In the genomic region with DNA sequence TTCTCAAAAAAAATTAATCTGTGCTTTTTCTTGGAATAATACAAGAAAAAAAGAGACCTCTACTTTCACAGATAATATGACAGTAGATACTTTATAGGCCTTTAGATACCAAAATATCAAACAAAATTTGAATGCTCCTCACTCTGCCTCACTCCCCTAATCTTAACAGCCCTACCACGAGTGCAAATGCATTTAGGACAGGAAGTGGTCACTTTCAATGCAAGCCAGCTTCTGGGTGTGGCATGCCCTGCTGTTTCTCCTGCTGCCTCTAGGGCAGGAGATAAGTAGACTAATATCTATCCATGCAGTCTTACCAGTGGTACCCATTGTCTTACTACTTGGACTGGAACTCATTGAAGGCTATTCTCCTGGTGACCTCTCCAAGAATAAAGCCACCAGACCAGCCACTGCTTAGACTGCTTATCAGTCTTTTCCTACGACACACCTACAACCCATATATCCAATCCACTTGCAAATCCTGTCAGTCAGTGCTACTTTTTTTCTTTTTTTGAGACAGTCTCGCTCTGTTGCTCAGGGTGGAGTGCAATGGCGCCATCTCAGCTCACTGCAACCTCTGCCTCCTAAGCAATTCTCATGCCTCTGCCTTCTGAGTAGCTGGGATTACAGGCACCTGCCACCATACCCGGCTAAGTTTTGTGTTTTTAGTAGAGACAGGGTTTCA, we compare ENCODE assay signal across 9 cellular contexts. TPM values are rescaled to one million over a fixed set of nuclear protein-coding genes. Genes with fewer than 3 reads are reported as not detected.
DNase-seq lines count a peak whose midpoint lies in the region; ATAC-seq, FAIRE-seq and TF ChIP-seq lines count a peak whose summit lies in the region.
"Had no signal": no experiment of that assay in that cellular context is flagged by ENCODE, and none has a peak within 500 bp of the region (broad histone marks: within the 10 kb centered on the region; RNA-seq: fewer than 3 reads in every experiment).

No MANE protein-coding gene starts in this region.

- H3K36me3 Mint-ChIP-seq in activated CD4-positive, alpha-beta T cell treated with anti-CD3 and anti-CD28 coated beads, Interleukin-2, amount 10 ng/mL, durations not matched to agents 7 days and 5 days (ENCODE audit: low read depth): no peaks in the 10 kb centered on the region
- no peaks in the 10 kb centered on the region for H3K36me3 Mint-ChIP-seq in T-helper 2 cell treated with Interferon-gamma antibody and Interleukin-4, amounts not matched to agents 5 μg/mL and 100 μg/mL, for 36 hours (ENCODE audit: low read depth)

- no peaks in the 10 kb centered on the region for H3K9me3 ChIP-seq in keratinocyte (ENCODE audit: control insufficient read depth, low read depth, low read length)

- peak; percentile 36 for DNase-seq in activated CD4-positive, alpha-beta T cell treated with anti-CD3 and anti-CD28 coated beads, Interleukin-2, amount 10 ng/mL, durations not matched to agents 7 days and 5 days
- no peak for DNase-seq in activated CD4-positive, alpha-beta T cell treated with anti-CD3 and anti-CD28 coated beads, Interleukin-2, amount 50 U/mL, for 4 hours
- DNase-seq in T-helper 2 cell treated with Interferon-gamma antibody and Interleukin-4, amounts not matched to agents 5 μg/mL and 100 μg/mL, for 36 hours (ENCODE audit: low spot score): peak; percentile 11
- DNase-seq in keratinocyte (ENCODE audit: low read depth, low spot score): no peak
- DNase-seq in coronary artery (ENCODE audit: low spot score): no peak
- no peak for DNase-seq in T-helper 9 cell

- H3K4me3 Mint-ChIP-seq in activated CD4-positive, alpha-beta T cell treated with anti-CD3 and anti-CD28 coated beads, Interleukin-2, amount 10 ng/mL, durations not matched to agents 7 days and 5 days: no peak overlapping the region
- H3K4me3 Mint-ChIP-seq in T-helper 2 cell treated with Interferon-gamma antibody and Interleukin-4, amounts not matched to agents 5 μg/mL and 100 μg/mL, for 36 hours: peak overlapping the region; percentile 10

- H3K27ac ChIP-seq in keratinocyte (ENCODE audit: control insufficient read depth, insufficient read depth, low read length) (no peak overlapping the region), coronary artery (no peak overlapping the region)

- ATAC-seq in GM21423 (IDR thresholded peaks at IDR 0.05; ENCODE audit: unreplicated experiment) (peak; percentile 99), HG03521 (IDR thresholded peaks at IDR 0.05; ENCODE audit: unreplicated experiment) (peak; percentile 98)

- no peak overlapping the region for H3K4me2 ChIP-seq in keratinocyte (ENCODE audit: control insufficient read depth, extremely low read depth, insufficient read depth, low read depth, low read length)

- H3K27me3 Mint-ChIP-seq in activated CD4-positive, alpha-beta T cell treated with anti-CD3 and anti-CD28 coated beads, Interleukin-2, amount 10 ng/mL, durations not matched to agents 7 days and 5 days: peaks cover 11% of the 10 kb centered on the region
- peaks cover 29% of the 10 kb centered on the region for H3K27me3 Mint-ChIP-seq in T-helper 2 cell treated with Interferon-gamma antibody and Interleukin-4, amounts not matched to agents 5 μg/mL and 100 μg/mL, for 36 hours (ENCODE audit: low read depth)

- peak; percentile 57 for FAIRE-seq in keratinocyte (lab: Jason Lieb, UNC)
- FAIRE-seq: colon had no signal

- no peaks in the 10 kb centered on the region for H4K20me1 ChIP-seq in keratinocyte (ENCODE audit: control insufficient read depth, extremely low read depth, insufficient read depth, low read length)

- CTCF ChIA-PET in activated CD4-positive, alpha-beta T cell treated with anti-CD3 and anti-CD28 coated beads, Interleukin-2, amount 10 ng/mL, durations not matched to agents 7 days and 5 days (lab: Charles Lee): interaction anchor here (0.9 kb wide), 1 partner anchor 24 kb away, joined by 3 read pairs; a partner anchor contains a TSS

- peaks cover 10% of the 10 kb centered on the region for H3K4me1 ChIP-seq in keratinocyte (ENCODE audit: control insufficient read depth, extremely low read depth, insufficient read depth, low read length)

- H3K9me1 ChIP-seq in keratinocyte (ENCODE audit: control insufficient read depth, extremely low read depth, insufficient read depth, low read length): no peaks in the 10 kb centered on the region

- dilution Hi-C loops in keratinocyte (cut with MboI; ENCODE audit: extremely low pct_ligation_motif_present, low sequenced_read_pairs): no loop called here

- peak overlapping the region; percentile 47 for H3K27ac Mint-ChIP-seq in activated CD4-positive, alpha-beta T cell treated with anti-CD3 and anti-CD28 coated beads, Interleukin-2, amount 10 ng/mL, durations not matched to agents 7 days and 5 days
- no peak overlapping the region for H3K27ac Mint-ChIP-seq in T-helper 2 cell treated with Interferon-gamma antibody and Interleukin-4, amounts not matched to agents 5 μg/mL and 100 μg/mL, for 36 hours

- TF ChIP-seq CTCF in keratinocyte (optimal IDR thresholded peaks at IDR 0.05 in 1 of 3, IDR thresholded peaks at IDR 0.05 in 1 of 3, conservative IDR thresholded peaks at IDR 0.05 in 1 of 3; ENCODE audit: extremely low read depth in 1 of 3, insufficient read depth in 2 of 3, low read length in 3 of 3) (peak; percentile 51 to 59 (median 54)), coronary artery (IDR thresholded peaks at IDR 0.05) (no peak)

- peaks cover 11% of the 10 kb centered on the region for H3K4me1 Mint-ChIP-seq in activated CD4-positive, alpha-beta T cell treated with anti-CD3 and anti-CD28 coated beads, Interleukin-2, amount 10 ng/mL, durations not matched to agents 7 days and 5 days
- peaks cover 8% of the 10 kb centered on the region for H3K4me1 Mint-ChIP-seq in T-helper 2 cell treated with Interferon-gamma antibody and Interleukin-4, amounts not matched to agents 5 μg/mL and 100 μg/mL, for 36 hours (ENCODE audit: low read depth)

- POLR2A ChIA-PET in activated CD4-positive, alpha-beta T cell treated with anti-CD3 and anti-CD28 coated beads, Interleukin-2, amount 10 ng/mL, durations not matched to agents 7 days and 5 days (lab: Charles Lee): no interaction called here

- no peaks in the 10 kb centered on the region for H3K36me3 ChIP-seq in keratinocyte (ENCODE audit: control insufficient read depth in 2 of 2, extremely low read depth in 1 of 2, insufficient read depth in 2 of 2, low read length in 2 of 2)

- no peak overlapping the region for H3K9ac ChIP-seq in keratinocyte (ENCODE audit: control insufficient read depth, extremely low read depth, insufficient read depth, low read length)

- H3K4me3 ChIP-seq in keratinocyte (ENCODE audit: control insufficient read depth in 2 of 3, extremely low read depth in 1 of 3, insufficient read depth in 2 of 3, low read depth in 1 of 3, low read length in 3 of 3) (no peak overlapping the region), coronary artery (no peak overlapping the region)

- H2AFZ ChIP-seq in keratinocyte (ENCODE audit: control insufficient read depth, low read length): no peak overlapping the region

- no peaks in the 10 kb centered on the region for H3K9me3 Mint-ChIP-seq in activated CD4-positive, alpha-beta T cell treated with anti-CD3 and anti-CD28 coated beads, Interleukin-2, amount 10 ng/mL, durations not matched to agents 7 days and 5 days
- no peaks in the 10 kb centered on the region for H3K9me3 Mint-ChIP-seq in T-helper 2 cell treated with Interferon-gamma antibody and Interleukin-4, amounts not matched to agents 5 μg/mL and 100 μg/mL, for 36 hours

- no peaks in the 10 kb centered on the region for H3K79me2 ChIP-seq in keratinocyte (ENCODE audit: control insufficient read depth, insufficient read depth, low read length)

- no peaks in the 10 kb centered on the region for H3K27me3 ChIP-seq in keratinocyte (ENCODE audit: control insufficient read depth, extremely low read depth, insufficient read depth, low read length)

RNA-seq across cellular contexts. Expression of a gene that starts 23.0 kb away (rescaled TPM):
- total RNA-seq in activated CD4-positive, alpha-beta T cell treated with anti-CD3 and anti-CD28 coated beads, Interleukin-2, amount 10 ng/mL, durations not matched to agents 7 days and 5 days: not detected
- 0.01 to 0.03 TPM in 2 of 3 replicates, not detected in the other for polyA plus RNA-seq in keratinocyte
- not detected for polyA plus RNA-seq in keratinocyte (2011; ENCODE audit: low read depth)
- 0.01 and 0.04 TPM in 2 replicates for polyA plus RNA-seq in keratinocyte (2011; cell fraction: cytosol; rRNA removed)
- polyA plus RNA-seq in keratinocyte (2011; cell fraction: nucleus; rRNA removed): 0.09 TPM in 1 of 2 replicates, not detected in the other
- polyA plus RNA-seq in keratinocyte (2012; ENCODE audit: low replicate concordance): 0.01 TPM in 1 of 2 replicates, not detected in the other
- not detected in 3 replicates for polyA minus RNA-seq in keratinocyte
- not detected for polyA minus RNA-seq in keratinocyte (2011; cell fraction: cytosol; rRNA and poly(A)+ RNA removed)
- 0.08 TPM in 1 of 2 replicates, not detected in the other for polyA minus RNA-seq in keratinocyte (2011; cell fraction: nucleus; rRNA and poly(A)+ RNA removed)

RNA-seq across cellular contexts. Expression of a gene that starts 24.3 kb away (rescaled TPM):
- total RNA-seq in activated CD4-positive, alpha-beta T cell treated with anti-CD3 and anti-CD28 coated beads, Interleukin-2, amount 10 ng/mL, durations not matched to agents 7 days and 5 days: 10 to 100 TPM; 30.6 to 34.7 TPM
- polyA plus RNA-seq in keratinocyte: 40.0 to 46.1 TPM (median 41.6 TPM) in 3 replicates
- 7.0 TPM for polyA plus RNA-seq in keratinocyte (2011; ENCODE audit: low read depth)
- polyA plus RNA-seq in keratinocyte (2011; cell fraction: cytosol; rRNA removed): 12.6 and 23.7 TPM in 2 replicates
- polyA plus RNA-seq in keratinocyte (2011; cell fraction: nucleus; rRNA removed): 56.7 and 60.9 TPM in 2 replicates
- 14.0 and 27.5 TPM in 2 replicates for polyA plus RNA-seq in keratinocyte (2012; ENCODE audit: low replicate concordance)
- polyA minus RNA-seq in keratinocyte: 74.8 to 108 TPM (median 101 TPM) in 3 replicates
- 33.6 TPM for polyA minus RNA-seq in keratinocyte (2011; cell fraction: cytosol; rRNA and poly(A)+ RNA removed)
- 82.5 and 161 TPM in 2 replicates for polyA minus RNA-seq in keratinocyte (2011; cell fraction: nucleus; rRNA and poly(A)+ RNA removed)

Comparison
In these comparisons a context has a peak if more than half of its experiments do, and no peak if none do; other contexts are left out.
1. DNase-seq: peak in activated CD4-positive, alpha-beta T cell treated with anti-CD3 and anti-CD28 coated beads, Interleukin-2, amount 10 ng/mL, durations not matched to agents 7 days and 5 days (single experiment) and T-helper 2 cell treated with Interferon-gamma antibody and Interleukin-4, amounts not matched to agents 5 μg/mL and 100 μg/mL, for 36 hours (single experiment); none in activated CD4-positive, alpha-beta T cell treated with anti-CD3 and anti-CD28 coated beads, Interleukin-2, amount 50 U/mL, for 4 hours (0 of 2), keratinocyte (single experiment), coronary artery (single experiment) and T-helper 9 cell (single experiment).